19 cellular contexts compared by ENCODE assay signal in the genomic region with DNA sequence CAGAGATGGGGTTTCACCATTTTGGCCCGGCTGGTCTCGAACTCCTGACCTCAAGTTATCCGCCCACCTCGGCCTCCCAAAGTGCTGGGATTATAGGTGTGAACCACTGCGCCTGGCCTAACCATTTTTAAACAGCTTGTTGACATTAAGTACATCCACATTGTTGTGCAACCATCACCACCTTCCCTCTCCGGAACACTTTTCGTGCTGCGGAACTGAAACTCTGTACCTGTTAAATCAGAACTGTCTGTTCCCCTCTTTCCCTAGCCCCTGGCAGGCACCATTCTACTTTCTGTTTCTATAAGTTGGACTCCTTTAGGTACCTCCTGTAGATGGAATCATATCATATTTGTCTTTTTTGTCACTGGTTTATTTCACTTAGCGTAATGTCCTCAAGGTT. TPM values are rescaled to one million over a fixed set of nuclear protein-coding genes. Genes with fewer than 3 reads are reported as not detected.
DNase-seq lines count a peak whose midpoint lies in the region; ATAC-seq, FAIRE-seq and TF ChIP-seq lines count a peak whose summit lies in the region.
"Had no signal": no experiment of that assay in that cellular context is flagged by ENCODE, and none has a peak within 500 bp of the region (broad histone marks: within the 10 kb centered on the region; RNA-seq: fewer than 3 reads in every experiment).

No MANE protein-coding gene starts in this region.

- H4K20me1 ChIP-seq in GM12878 (ENCODE audit: control insufficient read depth, insufficient read depth): no peaks in the 10 kb centered on the region
- no peaks in the 10 kb centered on the region for H4K20me1 ChIP-seq in hepatocyte (ENCODE audit: insufficient read depth, poor library complexity, severe bottlenecking)

- CTCF ChIA-PET in GM12878 (lab: Yijun Ruan, JAX): no interaction called here
- CTCF ChIA-PET in activated CD4-positive, alpha-beta T cell treated with anti-CD3 and anti-CD28 coated beads for 36 hours (lab: Charles Lee): no interaction called here

- TF ChIP-seq RAD21 in GM12878 (IDR thresholded peaks at IDR 0.05; ENCODE audit: insufficient read depth, low read depth, low read length): no peak

- 58% methylated on average over 9 of the region's 9 CpGs for WGBS in GM12878 (ENCODE audit: insufficient coverage, insufficient replicate concordance, low lambda C conversion rate, missing lambda C conversion rate)
- 97% methylated on average over 9 of the region's 9 CpGs for WGBS in hepatocyte (ENCODE audit: low lambda C conversion rate, missing lambda C conversion rate)

- H3K4me1 ChIP-seq in GM12878 (ENCODE audit: control insufficient read depth, insufficient read depth, low read length) (no peaks in the 10 kb centered on the region), hepatocyte (ENCODE audit: insufficient read depth) (peaks cover 7% of the 10 kb centered on the region), BE2C (no peaks in the 10 kb centered on the region)
- H3K4me1 ChIP-seq: Caco-2 had no signal

- H3K4me3 ChIP-seq in GM12878: no peak overlapping the region
- H3K4me3 ChIP-seq in hepatocyte: no peak overlapping the region
- H3K4me3 ChIP-seq in BE2C (ENCODE audit: low read depth, low read length): no peak overlapping the region
- H3K4me3 ChIP-seq: GM23338 had no signal

- DNase-seq in GM12878 (ENCODE audit: low read depth, low spot score) (no peak), hepatocyte (ENCODE audit: low spot score) (no peak), osteocyte (ENCODE audit: extremely low spot score, unreplicated experiment) (no peak), BE2C (no peak)
- DNase-seq in activated CD4-positive, alpha-beta T cell treated with anti-CD3 and anti-CD28 coated beads for 36 hours: no peak
- DNase-seq in activated naive CD4-positive, alpha-beta T cell treated with anti-CD3 and anti-CD28 coated beads, Interleukin-2, amount 50 U/mL, for 16 hours: no peak
- DNase-seq: ACHN; Caco-2; CD4-positive, alpha-beta T cell; H7; HFFc6 had no signal

- H3K4me2 ChIP-seq in GM12878 (ENCODE audit: control insufficient read depth, insufficient read depth): no peak overlapping the region
- H3K4me2 ChIP-seq in hepatocyte: no peak overlapping the region
- H3K4me2 ChIP-seq: GM23338 had no signal

- RAD21 ChIA-PET in GM12878 (lab: Charles Lee; ENCODE audit: unreplicated experiment): no interaction called here

- H3K27me3 ChIP-seq in GM12878 (replicated peaks in 1 of 2; ENCODE audit: control insufficient read depth in 2 of 2, insufficient read depth in 2 of 2, low read length in 1 of 2) (no peaks in the 10 kb centered on the region; a peak in 1 of 4 replicates), hepatocyte (no peaks in the 10 kb centered on the region), BE2C (peaks cover 18% of the 10 kb centered on the region)

- no peak overlapping the region for H3K27ac ChIP-seq in GM12878 (ENCODE audit: control insufficient read depth, insufficient read depth)
- H3K27ac ChIP-seq in hepatocyte: peak overlapping the region; percentile 21
- H3K27ac ChIP-seq: C4-2B, HL-60 had no signal

- no peaks in the 10 kb centered on the region for H3K9me3 Mint-ChIP-seq in osteocyte (ENCODE audit: unreplicated experiment)
- H3K9me3 Mint-ChIP-seq in activated CD4-positive, alpha-beta T cell treated with anti-CD3 and anti-CD28 coated beads for 36 hours (ENCODE audit: low read depth): no peaks in the 10 kb centered on the region
- H3K9me3 Mint-ChIP-seq: CD4-positive, alpha-beta T cell; GM23338; HFFc6; IgD-negative memory B cell had no signal

- no peak overlapping the region for H3K4me3 Mint-ChIP-seq in osteocyte (ENCODE audit: unreplicated experiment)
- H3K4me3 Mint-ChIP-seq in activated CD4-positive, alpha-beta T cell treated with anti-CD3 and anti-CD28 coated beads for 36 hours: no peak overlapping the region
- H3K4me3 Mint-ChIP-seq: CD4-positive, alpha-beta T cell; GM23338; HFFc6; IgD-negative memory B cell had no signal

- POLR2A ChIA-PET in GM12878 (lab: Charles Lee): no interaction called here
- POLR2A ChIA-PET in activated CD4-positive, alpha-beta T cell treated with anti-CD3 and anti-CD28 coated beads for 36 hours (lab: Charles Lee): no interaction called here

- H3K36me3 ChIP-seq in GM12878 (ENCODE audit: control insufficient read depth in 2 of 2, insufficient read depth in 2 of 2, low read length in 1 of 2) (no peaks in the 10 kb centered on the region), hepatocyte (replicated peaks; ENCODE audit: insufficient read depth, low read depth) (no peaks in the 10 kb centered on the region), BE2C (no peaks in the 10 kb centered on the region)

- H3K27me3 Mint-ChIP-seq in osteocyte (ENCODE audit: unreplicated experiment): no peaks in the 10 kb centered on the region
- H3K27me3 Mint-ChIP-seq in activated CD4-positive, alpha-beta T cell treated with anti-CD3 and anti-CD28 coated beads for 36 hours: peaks cover 16% of the 10 kb centered on the region

- H3K79me2 ChIP-seq in GM12878 (ENCODE audit: control insufficient read depth, insufficient read depth, low read length): no peaks in the 10 kb centered on the region
- peaks cover 15% of the 10 kb centered on the region for H3K79me2 ChIP-seq in hepatocyte

- BruUV-seq in GM12878 (replicated peaks; lab: Mats Ljungman, UMichigan): no TSS peak

- no peak for FAIRE-seq in GM12878 (lab: Jason Lieb, UNC)
- FAIRE-seq: A204.1, D721Med, G401.6 had no signal

- ATAC-seq in GM12878: peak; percentile 89
- no peak for ATAC-seq in activated CD4-positive, alpha-beta T cell treated with anti-CD3 and anti-CD28 coated beads for 36 hours
- ATAC-seq: GM23338, HCT116 had no signal

- TF ChIP-seq CTCF in GM12878 (IDR thresholded peaks at IDR 0.05 in 2 of 3, conservative IDR thresholded peaks at IDR 0.05 in 1 of 3; ENCODE audit: control insufficient read depth in 2 of 3, extremely low read depth in 1 of 3, insufficient read depth in 1 of 3, low read depth in 3 of 3, low read length in 3 of 3) (no peak), hepatocyte (IDR thresholded peaks at IDR 0.05; ENCODE audit: poor library complexity) (no peak), osteocyte (IDR thresholded peaks at IDR 0.05) (no peak), BE2C (IDR thresholded peaks at IDR 0.05; ENCODE audit: low read depth, low read length) (no peak)

- H3K27ac Mint-ChIP-seq in osteocyte (ENCODE audit: unreplicated experiment): peak overlapping the region; percentile 32
- H3K27ac Mint-ChIP-seq in activated CD4-positive, alpha-beta T cell treated with anti-CD3 and anti-CD28 coated beads for 36 hours: no peak overlapping the region
- H3K27ac Mint-ChIP-seq: CD4-positive, alpha-beta T cell; GM23338; HFFc6; IgD-negative memory B cell had no signal

- no peaks in the 10 kb centered on the region for H3K9me2 ChIP-seq in hepatocyte (replicated peaks; ENCODE audit: insufficient read depth)

- in situ Hi-C loops in GM12878 (cut with MboI): no loop called here

- 0 out of 4 replicates have a peak, but pooled peaks of 1 of the 2 experiments have one; percentile 24 for TF ChIP-seq EP300 in GM12878 (IDR thresholded peaks at IDR 0.05; ENCODE audit: borderline replicate concordance in 1 of 2, control insufficient read depth in 1 of 2, low read depth in 2 of 2, low read length in 2 of 2)

- H3K9ac ChIP-seq in GM12878 (ENCODE audit: control insufficient read depth, insufficient read depth, low read length): no peak overlapping the region

- TF ChIP-seq POLR2A in GM12878 (IDR thresholded peaks at IDR 0.05; ENCODE audit: low read depth, low read length): no peak

- no peak overlapping the region for H2AFZ ChIP-seq in GM12878 (ENCODE audit: control insufficient read depth, low read depth, low read length)
- no peak overlapping the region for H2AFZ ChIP-seq in hepatocyte
- H2AFZ ChIP-seq: GM23338 had no signal

- H3K9me3 ChIP-seq in GM12878 (replicated peaks; ENCODE audit: control insufficient read depth, insufficient read depth, low read length): no peaks in the 10 kb centered on the region
- no peaks in the 10 kb centered on the region for H3K9me3 ChIP-seq in hepatocyte (ENCODE audit: low read depth)
- H3K9me3 ChIP-seq in BE2C: no peaks in the 10 kb centered on the region
- H3K9me3 ChIP-seq: Caco-2 had no signal

- H3K4me1 Mint-ChIP-seq in osteocyte (ENCODE audit: unreplicated experiment): peaks cover 61% of the 10 kb centered on the region
- H3K4me1 Mint-ChIP-seq in activated CD4-positive, alpha-beta T cell treated with anti-CD3 and anti-CD28 coated beads for 36 hours: no peaks in the 10 kb centered on the region

- intact Hi-C loops in GM12878 (cut with micrococcal nuclease; ENCODE audit: unreplicated experiment): no loop called here
- intact Hi-C loops in activated CD4-positive, alpha-beta T cell treated with anti-CD3 and anti-CD28 coated beads for 36 hours (cut with DNase I, micrococcal nuclease): no loop called here

- peaks cover 48% of the 10 kb centered on the region for H3K36me3 Mint-ChIP-seq in osteocyte (ENCODE audit: unreplicated experiment)
- H3K36me3 Mint-ChIP-seq in activated CD4-positive, alpha-beta T cell treated with anti-CD3 and anti-CD28 coated beads for 36 hours (ENCODE audit: low read depth): no peaks in the 10 kb centered on the region

- SMC1A ChIA-PET in GM12878 (lab: Charles Lee; ENCODE audit: uncharacterized antibody, unreplicated experiment): interaction anchor here (2.5 kb wide), 1 partner anchor 96 kb away, joined by 9 read pairs; no protein-coding TSS in a partner anchor

TF ChIP-seq in GM12878, 131 proteins besides CTCF, POLR2A, EP300 and RAD21 (continues in another document):
- peak; percentile 39; the same call in 1 of the 2 replicates for TF ChIP-seq DPF2 (IDR thresholded peaks at IDR 0.05)

RNA-seq across cellular contexts. Expression of gene FHDC1, which starts 9.5 kb away (rescaled TPM):
- 0.48 and 0.49 TPM in 2 replicates for total RNA-seq in GM12878 (2013; cell fraction: nucleolus; rRNA removed)
- total RNA-seq in GM12878 (2014; rRNA removed): under 0.01 and 0.06 TPM in 2 replicates
- 0.04 and 0.05 TPM in 2 replicates for total RNA-seq in GM12878 (2014; rRNA removed; fragmentation: Illumina TruSeq; extraction: Trizol)
- 0.05 and 0.08 TPM in 2 replicates for total RNA-seq in GM12878 (2021)
- not detected for polyA plus RNA-seq in GM12878 (2011; ENCODE audit: low read depth)
- 0.12 and 0.13 TPM in 2 replicates for polyA plus RNA-seq in GM12878 (2011; rRNA removed)
- polyA plus RNA-seq in GM12878 (2011; cell fraction: cytosol; rRNA removed): 0.12 and 0.16 TPM in 2 replicates
- polyA plus RNA-seq in GM12878 (2011; cell fraction: nucleus; rRNA removed): 0.52 and 0.57 TPM in 2 replicates
- polyA plus RNA-seq in GM12878 (2012): 0.03 and 0.05 TPM in 2 replicates
- 0.04 and 0.06 TPM in 2 replicates for polyA plus RNA-seq in GM12878 (2014; fragmentation: Illumina TruSeq; extraction: Trizol)
- polyA plus RNA-seq in GM12878 (2014; fragmentation: Nextera tagmentation; extraction: Ambion mirVana): under 1 TPM in 1 of 2 experiments, not detected in 1; 0.04 TPM
- polyA plus RNA-seq in GM12878 (2014; rRNA removed): 0.06 and 0.10 TPM in 2 replicates
- not detected for polyA plus RNA-seq in GM12878 (2016; fragmentation: Nextera tagmentation; extraction: Ambion mirVana)
- 0.05 and 0.07 TPM in 2 replicates for polyA minus RNA-seq in GM12878 (2011; rRNA and poly(A)+ RNA removed)
- polyA minus RNA-seq in GM12878 (2011; cell fraction: cytosol; rRNA and poly(A)+ RNA removed): not detected in 2 replicates
- polyA minus RNA-seq in GM12878 (2011; cell fraction: nucleus; rRNA and poly(A)+ RNA removed): 0.12 and 0.19 TPM in 2 replicates
- total RNA-seq in hepatocyte: 3.1 TPM in 2 replicates
- 1.7 and 2.1 TPM in 2 replicates for polyA plus RNA-seq in hepatocyte
- total RNA-seq in osteocyte: 22.1 and 22.3 TPM in 2 replicates
- total RNA-seq in activated CD4-positive, alpha-beta T cell treated with anti-CD3 and anti-CD28 coated beads for 36 hours: under 1 TPM; 0.09 TPM
- 0.22 TPM for polyA plus RNA-seq in BE2C (2012; ENCODE audit: insufficient read depth, insufficient read length, low read depth)
